8 cellular contexts compared by ENCODE assay signal in the genomic region with DNA sequence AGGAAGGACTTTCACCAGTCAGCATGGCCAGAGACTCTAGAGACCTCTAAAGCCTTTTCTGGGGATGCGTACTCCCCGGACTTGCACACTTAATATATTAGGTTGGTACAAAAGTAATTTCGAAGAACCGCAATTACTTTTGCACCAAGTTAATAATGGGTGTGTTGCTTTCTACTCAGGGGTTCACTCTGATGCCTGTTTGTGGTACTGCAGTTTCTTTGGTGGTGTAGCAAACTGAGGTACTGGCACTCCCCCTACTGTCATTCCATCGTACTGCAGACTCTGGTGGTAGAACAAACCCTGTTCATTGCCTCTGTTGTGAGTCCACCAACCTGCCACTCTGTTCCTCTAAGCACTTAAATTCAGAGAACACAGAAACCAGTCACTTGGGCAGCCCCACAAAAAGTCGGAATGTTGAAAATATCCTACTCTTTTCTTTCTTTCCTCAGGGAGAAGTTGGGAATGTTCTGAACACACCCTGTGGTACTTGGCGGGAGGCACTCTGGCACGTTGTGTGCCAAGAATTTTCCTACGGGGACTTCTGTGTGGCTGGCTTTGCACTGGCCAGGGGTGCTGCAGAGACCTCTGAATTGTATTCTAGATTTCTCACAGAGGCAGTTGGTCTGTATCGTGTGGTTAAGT. TPM values are rescaled to one million over a fixed set of nuclear protein-coding genes. Genes with fewer than 3 reads are reported as not detected.
DNase-seq lines count a peak whose midpoint lies in the region; ATAC-seq, FAIRE-seq and TF ChIP-seq lines count a peak whose summit lies in the region.

No MANE protein-coding gene starts in this region.

- WGBS in A549 (ENCODE audit: missing lambda C conversion rate), result 33% methylated on average over 10 of the region's 10 CpGs

- H3K27me3 ChIP-seq in GM06990 (replicated peaks; ENCODE audit: control insufficient read depth, insufficient read depth, low read length) (no peaks in the 10 kb centered on the region), brain microvascular endothelial cell (replicated peaks) (no peaks in the 10 kb centered on the region)

- CTCF ChIA-PET in A549 (lab: Yijun Ruan, JAX), result interaction anchor here (1.0 to 1.8 kb wide), 10 partner anchors 8 to 342 kb away, joined by 3 to 21 read pairs (median 3); no protein-coding TSS in a partner anchor

- peak; percentile 95 for FAIRE-seq in A549 (lab: Jason Lieb, UNC)

- no peak overlapping the region for H3K4me2 ChIP-seq in A549

- H3K27ac ChIP-seq in A549, result no peak overlapping the region
- no peak overlapping the region for H3K27ac ChIP-seq in brain microvascular endothelial cell
- no peak overlapping the region for H3K27ac ChIP-seq in coronary artery

- POLR2A ChIA-PET in A549 (lab: Yijun Ruan, JAX), result no interaction called here

- TF ChIP-seq POLR2A in A549 (IDR thresholded peaks at IDR 0.05; ENCODE audit: low read length), result no peak

- no peaks in the 10 kb centered on the region for H3K36me3 ChIP-seq in GM06990 (ENCODE audit: control insufficient read depth, insufficient read depth, low read length)
- no peaks in the 10 kb centered on the region for H3K36me3 ChIP-seq in brain microvascular endothelial cell (replicated peaks)

- TF ChIP-seq RAD21 in A549 (conservative IDR thresholded peaks at IDR 0.05 in 1 of 2, IDR thresholded peaks at IDR 0.05 in 1 of 2), result peak; percentile 85 to 93

- TF ChIP-seq EP300 in A549 (IDR thresholded peaks at IDR 0.05), result no peak

- peak; percentile 81 to 87 for DNase-seq in A549 (ENCODE audit: low read depth in 1 of 2, low spot score in 1 of 2)
- DNase-seq in GM06990 (ENCODE audit: extremely low read depth, insufficient read length), result no peak
- peak; percentile 63 for DNase-seq in HuH-7 (ENCODE audit: low spot score)
- peak; percentile 48 for DNase-seq in NOMO-1 treated with DMSO at 0.1 percent for 48 hours (lab: John Stamatoyannopoulos, UW; ENCODE audit: unreplicated experiment)
- DNase-seq in brain microvascular endothelial cell, result peak; percentile 16
- peak; percentile 58 for DNase-seq in left lobe of liver (ENCODE audit: low spot score)
- no peak for DNase-seq in coronary artery (ENCODE audit: low spot score)

- no peaks in the 10 kb centered on the region for H3K4me1 ChIP-seq in A549

- H3K9me3 ChIP-seq in A549, result no peaks in the 10 kb centered on the region

- peak; percentile 98 to 100 for ATAC-seq in A549
- peak; percentile 99 for ATAC-seq in left lobe of liver
- ATAC-seq in HG03175 (IDR thresholded peaks at IDR 0.05; ENCODE audit: unreplicated experiment), result no peak

- TF ChIP-seq CTCF in A549 (IDR thresholded peaks at IDR 0.05), result peak; percentile 88
- TF ChIP-seq CTCF in GM06990 (IDR thresholded peaks at IDR 0.05; ENCODE audit: insufficient read depth, low read length, poor library complexity, severe bottlenecking), result peak; percentile 55
- peak; percentile 89 for TF ChIP-seq CTCF in brain microvascular endothelial cell (IDR thresholded peaks at IDR 0.05; ENCODE audit: low read depth, low read length, missing control alignments)
- TF ChIP-seq CTCF in coronary artery (IDR thresholded peaks at IDR 0.05), result no peak

- no peak overlapping the region for H3K4me3 ChIP-seq in A549
- no peak overlapping the region for H3K4me3 ChIP-seq in GM06990 (replicated peaks; ENCODE audit: low read depth, low read length)
- H3K4me3 ChIP-seq in brain microvascular endothelial cell (ENCODE audit: low read depth, low read length), result no peak overlapping the region
- no peak overlapping the region for H3K4me3 ChIP-seq in coronary artery

- in situ Hi-C loops in brain microvascular endothelial cell (cut with HindIII; ENCODE audit: low pct_ligation_motif_present, low sequenced_read_pairs), result no loop called here

TF ChIP-seq in A549, 52 proteins besides CTCF, POLR2A, EP300 and RAD21:
- peak; percentile 90 for TF ChIP-seq SMC3 (IDR thresholded peaks at IDR 0.05)
- TF ChIP-seq, protein P1, sequence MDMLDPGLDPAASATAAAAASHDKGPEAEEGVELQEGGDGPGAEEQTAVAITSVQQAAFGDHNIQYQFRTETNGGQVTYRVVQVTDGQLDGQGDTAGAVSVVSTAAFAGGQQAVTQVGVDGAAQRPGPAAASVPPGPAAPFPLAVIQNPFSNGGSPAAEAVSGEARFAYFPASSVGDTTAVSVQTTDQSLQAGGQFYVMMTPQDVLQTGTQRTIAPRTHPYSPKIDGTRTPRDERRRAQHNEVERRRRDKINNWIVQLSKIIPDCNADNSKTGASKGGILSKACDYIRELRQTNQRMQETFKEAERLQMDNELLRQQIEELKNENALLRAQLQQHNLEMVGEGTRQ (IDR thresholded peaks at IDR 0.05), result no peak
TF ChIP-seq in A549: peak in this region for 1.

RNA-seq across cellular contexts. Expression of a gene that starts 46.3 kb away (rescaled TPM):
- 0.07 and 0.08 TPM in 2 replicates for polyA plus RNA-seq in A549 (2011; rRNA removed)
- 0.04 and 0.06 TPM in 2 replicates for polyA plus RNA-seq in A549 (2012; cell fraction: cytosol; rRNA removed)
- 0.01 TPM in 1 of 2 replicates, not detected in the other for polyA plus RNA-seq in A549 (2012; cell fraction: nucleus; rRNA removed)
- 0.18 to 0.25 TPM (median 0.20 TPM) in 3 replicates for polyA plus RNA-seq in A549 (2017; fragmentation: RNase III; extraction: RNeasy Plus Mini Kit Qiagen cat#74134 plus additional on column Dnase treatment)
- polyA minus RNA-seq in A549 (2011; rRNA and poly(A)+ RNA removed), result 0.29 TPM in 1 of 2 replicates, not detected in the other
- 0.03 TPM for total RNA-seq in left lobe of liver

Comparison
In these comparisons a context has a peak if more than half of its experiments do, and no peak if none do; other contexts are left out.
1. DNase-seq: peak in A549 (2 of 2), HuH-7 (single experiment), NOMO-1 treated with DMSO at 0.1 percent for 48 hours (single experiment), brain microvascular endothelial cell (single experiment) and left lobe of liver (single experiment); none in GM06990 (single experiment) and coronary artery (single experiment).